In genomic region chr6:31669676-31670075, GRCh38 we compare ENCODE assay signal across 12 cellular contexts. TPM values are rescaled to one million over a fixed set of nuclear protein-coding genes. Genes with fewer than 3 reads are reported as not detected.
A peak's percentile ranks its signal among the peaks of the same experiment; 100 is the strongest.
DNase-seq lines count a peak whose midpoint lies in the region; ATAC-seq lines count a peak whose summit lies in the region.
"Had no signal": no experiment of that assay in that cellular context is flagged by ENCODE, and none has a peak within 500 bp of the region (broad histone marks: within the 10 kb centered on the region; RNA-seq: fewer than 3 reads in every experiment).

Gene LY6G5B (plus strand): TSS chr6:31669976. CDS start chr6:31670951, 975 bp downstream.

- intact Hi-C loops in activated CD4-positive, alpha-beta memory T cell treated with anti-CD3 and anti-CD28 coated beads for 36 hours (cut with micrococcal nuclease): no loop called here

- H3K27ac Mint-ChIP-seq in activated naive CD4-positive, alpha-beta T cell treated with anti-CD3 and anti-CD28 coated beads, Interleukin-2, amount 50 U/mL, for 72 hours: peak within 1 kb of the TSS; percentile 11 to 88
- H3K27ac Mint-ChIP-seq in activated CD4-positive, alpha-beta memory T cell treated with anti-CD3 and anti-CD28 coated beads for 36 hours: peak within 1 kb of the TSS; percentile 11

- POLR2A ChIA-PET in activated CD4-positive, alpha-beta memory T cell treated with anti-CD3 and anti-CD28 coated beads for 36 hours (lab: Charles Lee): interaction anchor here (0.6 kb wide), 1 partner anchor 45 kb away, joined by 3 read pairs; no protein-coding TSS in a partner anchor

- H3K4me3 Mint-ChIP-seq in activated CD4-positive, alpha-beta memory T cell treated with anti-CD3 and anti-CD28 coated beads for 36 hours: no peak within 1 kb of the TSS

- no peaks in the 10 kb centered on the region for H3K9me3 Mint-ChIP-seq in activated naive CD4-positive, alpha-beta T cell treated with anti-CD3 and anti-CD28 coated beads, Interleukin-2, amount 50 U/mL, for 72 hours
- no peaks in the 10 kb centered on the region for H3K9me3 Mint-ChIP-seq in activated CD4-positive, alpha-beta memory T cell treated with anti-CD3 and anti-CD28 coated beads for 36 hours

- H3K36me3 Mint-ChIP-seq in activated naive CD4-positive, alpha-beta T cell treated with anti-CD3 and anti-CD28 coated beads, Interleukin-2, amount 50 U/mL, for 72 hours: peaks cover 29 to 39% of the 10 kb centered on the region in 2 donors
- peaks cover 52% of the 10 kb centered on the region for H3K36me3 Mint-ChIP-seq in activated CD4-positive, alpha-beta memory T cell treated with anti-CD3 and anti-CD28 coated beads for 36 hours

- no peak for DNase-seq in activated naive CD4-positive, alpha-beta T cell treated with anti-CD3 and anti-CD28 coated beads, Interleukin-2, amount 50 U/mL, for 72 hours (ENCODE audit: low spot score in 2 of 2)
- no peak for DNase-seq in activated naive CD4-positive, alpha-beta T cell (lab: John Stamatoyannopoulos, UW)
- DNase-seq in activated CD4-positive, alpha-beta memory T cell treated with anti-CD3 and anti-CD28 coated beads for 36 hours: no peak
- DNase-seq in mesenteric fat pad (ENCODE audit: low spot score) (no peak), ureter (ENCODE audit: low spot score) (no peak), GDM1 (lab: John Stamatoyannopoulos, UW) (no peak), mucosa of gallbladder (ENCODE audit: low spot score) (no peak)
- DNase-seq: NCI-H1694; NCI-H69; retina; stimulated activated CD4-positive, alpha-beta T cell treated with anti-CD3 and anti-CD28 coated beads, Interleukin-2, amount 100 ng/mL, for 48 hours had no signal

- H3K4me1 Mint-ChIP-seq in activated CD4-positive, alpha-beta memory T cell treated with anti-CD3 and anti-CD28 coated beads for 36 hours (ENCODE audit: low read depth): peaks cover 31% of the 10 kb centered on the region

- H3K27me3 Mint-ChIP-seq in activated CD4-positive, alpha-beta memory T cell treated with anti-CD3 and anti-CD28 coated beads for 36 hours: no peaks in the 10 kb centered on the region

- CTCF ChIA-PET in activated CD4-positive, alpha-beta memory T cell treated with anti-CD3 and anti-CD28 coated beads for 36 hours (lab: Charles Lee): interaction anchor here (0.9 kb wide), 1 partner anchor 11 kb away, joined by 3 read pairs; the partner anchor contains the start of gene LY6G5C

- ATAC-seq in activated naive CD4-positive, alpha-beta T cell treated with anti-CD3 and anti-CD28 coated beads, Interleukin-2, amount 50 U/mL, for 72 hours: no peak
- no peak for ATAC-seq in GM19452 (IDR thresholded peaks at IDR 0.05; ENCODE audit: unreplicated experiment)

RNA-seq across cellular contexts. Expression of gene LY6G5B, which starts in this region (rescaled TPM):
- 10 to 100 TPM; 23.4 to 26.5 TPM for total RNA-seq in activated naive CD4-positive, alpha-beta T cell treated with anti-CD3 and anti-CD28 coated beads, Interleukin-2, amount 50 U/mL, for 72 hours
- 10 to 100 TPM in 1 of 2 experiments, 1 to 10 TPM in 1; 9.2 to 11.6 TPM for total RNA-seq in activated CD4-positive, alpha-beta memory T cell treated with anti-CD3 and anti-CD28 coated beads for 36 hours
- total RNA-seq in mesenteric fat pad (15.5 TPM), ureter (20.6 TPM), mucosa of gallbladder (8.1 TPM)
